In the genomic region with DNA sequence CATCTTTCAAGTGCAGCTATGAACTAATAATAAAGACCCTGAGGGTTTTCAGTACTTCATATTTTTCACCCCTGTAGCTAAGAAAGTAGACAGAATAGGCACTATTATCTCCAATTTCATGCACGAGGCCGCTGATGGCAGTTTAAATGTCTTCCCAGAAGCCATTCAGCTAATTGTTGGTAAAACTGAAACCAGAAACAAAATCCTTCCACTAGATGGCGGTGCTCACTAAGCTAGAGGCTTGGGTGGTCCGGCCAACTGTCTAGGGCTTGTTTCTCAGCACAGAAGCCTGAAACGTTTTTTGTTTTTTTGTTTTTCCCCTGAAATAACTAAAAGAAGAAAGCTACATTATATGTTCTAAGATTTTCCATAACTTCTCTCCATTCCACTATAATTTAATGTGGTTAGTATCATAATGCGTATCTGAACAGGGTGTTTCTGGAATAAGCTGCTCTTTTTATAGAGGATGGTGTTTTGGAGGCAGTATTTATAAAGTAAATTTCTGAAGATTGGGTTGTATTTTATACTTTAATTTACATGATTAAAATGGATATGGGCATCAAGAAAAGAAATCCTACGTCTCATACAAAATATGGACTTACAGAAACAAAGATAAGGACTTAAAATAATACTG, we compare ENCODE assay signal across 8 cellular contexts.
A peak's percentile ranks its signal among the peaks of the same experiment; 100 is the strongest.
DNase-seq lines count a peak whose midpoint lies in the region; ATAC-seq and TF ChIP-seq lines count a peak whose summit lies in the region.

No MANE protein-coding gene starts in this region.

- H3K9me3 ChIP-seq in neural progenitor cell (ENCODE audit: low read depth): no peaks in the 10 kb centered on the region

- H3K9me3 Mint-ChIP-seq in GM23338 (peaks cover 14% of the 10 kb centered on the region), neural progenitor cell (peaks cover 13% of the 10 kb centered on the region), type B pancreatic cell (peaks cover 4% of the 10 kb centered on the region)
- no peaks in the 10 kb centered on the region for H3K9me3 Mint-ChIP-seq in activated T-cell treated with anti-CD3 and anti-CD28 coated beads, Interleukin-2, amount 50 U/mL, for 72 hours

- DNase-seq in GDM1 (lab: John Stamatoyannopoulos, UW) (peak; percentile 36), GM23338 (ENCODE audit: low spot score) (peak; percentile 92), OCI-M1 (lab: John Stamatoyannopoulos, UW) (peak; percentile 96), fibroblast of pulmonary artery (ENCODE audit: low read depth) (peak; percentile 87), neural progenitor cell (ENCODE audit: low spot score) (peak; percentile 89), type B pancreatic cell (ENCODE audit: extremely low spot score, unreplicated experiment) (peak; percentile 71)
- peak; percentile 62 to 75 for DNase-seq in activated T-cell treated with anti-CD3 and anti-CD28 coated beads, Interleukin-2, amount 50 U/mL, for 72 hours

- ATAC-seq in GM23338: peak; percentile 87
- peak; percentile 83 to 90 for ATAC-seq in activated T-cell treated with anti-CD3 and anti-CD28 coated beads, Interleukin-2, amount 50 U/mL, for 72 hours (replicated peaks in 1 of 2)

- H3K36me3 Mint-ChIP-seq in GM23338 (ENCODE audit: low read depth) (peaks cover 8% of the 10 kb centered on the region; the same call in 1 of the 3 replicates), neural progenitor cell (peaks cover 2% of the 10 kb centered on the region), type B pancreatic cell (no peaks in the 10 kb centered on the region)
- H3K36me3 Mint-ChIP-seq in activated T-cell treated with anti-CD3 and anti-CD28 coated beads, Interleukin-2, amount 50 U/mL, for 72 hours (ENCODE audit: insufficient read depth in 2 of 2): no peaks in the 10 kb centered on the region

- TF ChIP-seq CTCF in GM23338 (conservative IDR thresholded peaks at IDR 0.05; ENCODE audit: low read depth in 2 of 2) (peak; percentile 95 to 96), KMS-11 (conservative IDR thresholded peaks at IDR 0.05; ENCODE audit: low read depth, low read length) (peak; percentile 96), fibroblast of pulmonary artery (IDR thresholded peaks at IDR 0.05; ENCODE audit: low read length, missing control alignments) (peak; percentile 86), neural progenitor cell (IDR thresholded peaks at IDR 0.05) (peak; percentile 93), type B pancreatic cell (conservative IDR thresholded peaks at IDR 0.05) (peak; percentile 96)

- H3K4me1 Mint-ChIP-seq in GM23338: peaks cover 10% of the 10 kb centered on the region; the same call in 2 of the 3 replicates
- peaks cover 13% of the 10 kb centered on the region for H3K4me1 Mint-ChIP-seq in activated T-cell treated with anti-CD3 and anti-CD28 coated beads, Interleukin-2, amount 50 U/mL, for 72 hours (ENCODE audit: low read depth)
- peaks cover 14% of the 10 kb centered on the region for H3K4me1 Mint-ChIP-seq in neural progenitor cell
- peaks cover 6% of the 10 kb centered on the region for H3K4me1 Mint-ChIP-seq in type B pancreatic cell (ENCODE audit: unreplicated experiment)

- H3K4me1 ChIP-seq in GM23338 (ENCODE audit: insufficient read depth) (0 out of 2 replicates have a peak, but pooled peaks cover 6% of the 10 kb centered on the region), KMS-11 (ENCODE audit: low read depth, poor library complexity, severe bottlenecking) (peaks cover 28% of the 10 kb centered on the region), neural progenitor cell (no peaks in the 10 kb centered on the region)

- H3K27ac Mint-ChIP-seq in GM23338: no peak overlapping the region
- peak overlapping the region; percentile 94 for H3K27ac Mint-ChIP-seq in activated T-cell treated with anti-CD3 and anti-CD28 coated beads, Interleukin-2, amount 50 U/mL, for 72 hours
- H3K27ac Mint-ChIP-seq in neural progenitor cell: no peak overlapping the region
- H3K27ac Mint-ChIP-seq in type B pancreatic cell: peak overlapping the region; percentile 26

- H3K4me3 ChIP-seq in GM23338: no peak overlapping the region
- H3K4me3 ChIP-seq in KMS-11 (IDR thresholded peaks at IDR 0.05; ENCODE audit: insufficient read depth, low read depth, low read length): no peak overlapping the region
- H3K4me3 ChIP-seq in fibroblast of pulmonary artery (replicated peaks; ENCODE audit: low read depth, low read length): no peak overlapping the region
- H3K4me3 ChIP-seq in neural progenitor cell: no peak overlapping the region

- H3K4me3 Mint-ChIP-seq in GM23338 (no peak overlapping the region), neural progenitor cell (no peak overlapping the region), type B pancreatic cell (peak overlapping the region; percentile 21)
- H3K4me3 Mint-ChIP-seq in activated T-cell treated with anti-CD3 and anti-CD28 coated beads, Interleukin-2, amount 50 U/mL, for 72 hours: peak overlapping the region in 1 of 2 donors; percentile 57

- H3K36me3 ChIP-seq in GM23338 (ENCODE audit: insufficient read depth) (no peaks in the 10 kb centered on the region), KMS-11 (ENCODE audit: insufficient read depth) (no peaks in the 10 kb centered on the region), neural progenitor cell (no peaks in the 10 kb centered on the region)

- H3K9ac ChIP-seq in KMS-11 (peak overlapping the region; percentile 35; the same call in 1 of the 2 replicates), neural progenitor cell (no peak overlapping the region)

- H2AFZ ChIP-seq in GM23338 (peak overlapping the region; percentile 39), KMS-11 (ENCODE audit: low read depth) (peak overlapping the region; percentile 60), neural progenitor cell (replicated peaks) (peak overlapping the region; percentile 78)

- H3F3A ChIP-seq in GM23338 (replicated peaks; ENCODE audit: low read depth) (no peaks in the 10 kb centered on the region), neural progenitor cell (ENCODE audit: low read depth) (no peaks in the 10 kb centered on the region)

- H3K79me2 ChIP-seq in GM23338 (replicated peaks; ENCODE audit: insufficient read depth) (no peaks in the 10 kb centered on the region), KMS-11 (ENCODE audit: insufficient read depth, low read depth) (no peaks in the 10 kb centered on the region), neural progenitor cell (ENCODE audit: low read depth) (no peaks in the 10 kb centered on the region)

- no peaks in the 10 kb centered on the region for H3K27me3 Mint-ChIP-seq in GM23338 (ENCODE audit: insufficient read depth, low read depth, poor library complexity)
- H3K27me3 Mint-ChIP-seq in activated T-cell treated with anti-CD3 and anti-CD28 coated beads, Interleukin-2, amount 50 U/mL, for 72 hours (ENCODE audit: low read depth): no peaks in the 10 kb centered on the region
- peaks cover 9% of the 10 kb centered on the region for H3K27me3 Mint-ChIP-seq in neural progenitor cell (ENCODE audit: insufficient read depth, low read depth)
- no peaks in the 10 kb centered on the region for H3K27me3 Mint-ChIP-seq in type B pancreatic cell

- H3K4me2 ChIP-seq in GM23338: no peak overlapping the region
- H3K4me2 ChIP-seq in KMS-11: peak overlapping the region; percentile 55
- H3K4me2 ChIP-seq in neural progenitor cell: no peak overlapping the region

- no peaks in the 10 kb centered on the region for H3K9me2 ChIP-seq in GM23338 (ENCODE audit: insufficient read depth)

- no peaks in the 10 kb centered on the region for H4K20me1 ChIP-seq in GM23338 (replicated peaks; ENCODE audit: insufficient read depth)
- no peaks in the 10 kb centered on the region for H4K20me1 ChIP-seq in KMS-11 (ENCODE audit: insufficient read depth)
- H4K20me1 ChIP-seq in neural progenitor cell (ENCODE audit: low read depth): no peaks in the 10 kb centered on the region

- H3K27ac ChIP-seq in GM23338 (ENCODE audit: low read depth): no peak overlapping the region
- H3K27ac ChIP-seq in KMS-11: peak overlapping the region; percentile 82
- H3K27ac ChIP-seq in neural progenitor cell: no peak overlapping the region

- H3K27me3 ChIP-seq in GM23338 (ENCODE audit: insufficient read depth) (no peaks in the 10 kb centered on the region), KMS-11 (ENCODE audit: insufficient read depth, low read depth) (no peaks in the 10 kb centered on the region), neural progenitor cell (no peaks in the 10 kb centered on the region)

TF ChIP-seq in GM23338, 12 proteins besides CTCF, POLR2A, EP300 and RAD21 (continues in another document):
- no peak for TF ChIP-seq EZH2phosphoT487 (IDR thresholded peaks at IDR 0.05; ENCODE audit: unreplicated experiment)
- no peak for TF ChIP-seq EZH2 (IDR thresholded peaks at IDR 0.05; ENCODE audit: low read depth, unreplicated experiment)
- TF ChIP-seq CREB1 (CRISPR knock-in tag; IDR thresholded peaks at IDR 0.05; ENCODE audit: low read depth): no peak
- TF ChIP-seq JUNB (IDR thresholded peaks at IDR 0.05; ENCODE audit: unreplicated experiment): no peak
- no peak for TF ChIP-seq ZNF114 (CRISPR knock-in tag; IDR thresholded peaks at IDR 0.05)
- TF ChIP-seq, protein P1, sequence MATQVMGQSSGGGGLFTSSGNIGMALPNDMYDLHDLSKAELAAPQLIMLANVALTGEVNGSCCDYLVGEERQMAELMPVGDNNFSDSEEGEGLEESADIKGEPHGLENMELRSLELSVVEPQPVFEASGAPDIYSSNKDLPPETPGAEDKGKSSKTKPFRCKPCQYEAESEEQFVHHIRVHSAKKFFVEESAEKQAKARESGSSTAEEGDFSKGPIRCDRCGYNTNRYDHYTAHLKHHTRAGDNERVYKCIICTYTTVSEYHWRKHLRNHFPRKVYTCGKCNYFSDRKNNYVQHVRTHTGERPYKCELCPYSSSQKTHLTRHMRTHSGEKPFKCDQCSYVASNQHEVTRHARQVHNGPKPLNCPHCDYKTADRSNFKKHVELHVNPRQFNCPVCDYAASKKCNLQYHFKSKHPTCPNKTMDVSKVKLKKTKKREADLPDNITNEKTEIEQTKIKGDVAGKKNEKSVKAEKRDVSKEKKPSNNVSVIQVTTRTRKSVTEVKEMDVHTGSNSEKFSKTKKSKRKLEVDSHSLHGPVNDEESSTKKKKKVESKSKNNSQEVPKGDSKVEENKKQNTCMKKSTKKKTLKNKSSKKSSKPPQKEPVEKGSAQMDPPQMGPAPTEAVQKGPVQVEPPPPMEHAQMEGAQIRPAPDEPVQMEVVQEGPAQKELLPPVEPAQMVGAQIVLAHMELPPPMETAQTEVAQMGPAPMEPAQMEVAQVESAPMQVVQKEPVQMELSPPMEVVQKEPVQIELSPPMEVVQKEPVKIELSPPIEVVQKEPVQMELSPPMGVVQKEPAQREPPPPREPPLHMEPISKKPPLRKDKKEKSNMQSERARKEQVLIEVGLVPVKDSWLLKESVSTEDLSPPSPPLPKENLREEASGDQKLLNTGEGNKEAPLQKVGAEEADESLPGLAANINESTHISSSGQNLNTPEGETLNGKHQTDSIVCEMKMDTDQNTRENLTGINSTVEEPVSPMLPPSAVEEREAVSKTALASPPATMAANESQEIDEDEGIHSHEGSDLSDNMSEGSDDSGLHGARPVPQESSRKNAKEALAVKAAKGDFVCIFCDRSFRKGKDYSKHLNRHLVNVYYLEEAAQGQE (IDR thresholded peaks at IDR 0.05; ENCODE audit: unreplicated experiment): no peak
- TF ChIP-seq NANOG (IDR thresholded peaks at IDR 0.05; ENCODE audit: borderline replicate concordance): no peak
- no peak for TF ChIP-seq STAT1 (IDR thresholded peaks at IDR 0.05; ENCODE audit: unreplicated experiment)

Comparison
In these comparisons a context has a peak if more than half of its experiments do, and no peak if none do; other contexts are left out.
1. DNase-seq: peak in every context shown above with its lines; median percentile 96 in OCI-M1; 92 in GM23338; 89 in neural progenitor cell; 87 in fibroblast of pulmonary artery; 71 in type B pancreatic cell; 68 in activated T-cell treated with anti-CD3 and anti-CD28 coated beads, Interleukin-2, amount 50 U/mL, for 72 hours; 36 in GDM1.
2. H3K27ac Mint-ChIP-seq: peak in activated T-cell treated with anti-CD3 and anti-CD28 coated beads, Interleukin-2, amount 50 U/mL, for 72 hours (single experiment) and type B pancreatic cell (single experiment); none in GM23338 (single experiment) and neural progenitor cell (single experiment).
3. Peak in every context shown above with its lines, with median percentiles within 50 percentile points of each other: H2AFZ ChIP-seq and CTCF ChIP-seq.